8 cellular contexts compared by ENCODE assay signal in the genomic region with DNA sequence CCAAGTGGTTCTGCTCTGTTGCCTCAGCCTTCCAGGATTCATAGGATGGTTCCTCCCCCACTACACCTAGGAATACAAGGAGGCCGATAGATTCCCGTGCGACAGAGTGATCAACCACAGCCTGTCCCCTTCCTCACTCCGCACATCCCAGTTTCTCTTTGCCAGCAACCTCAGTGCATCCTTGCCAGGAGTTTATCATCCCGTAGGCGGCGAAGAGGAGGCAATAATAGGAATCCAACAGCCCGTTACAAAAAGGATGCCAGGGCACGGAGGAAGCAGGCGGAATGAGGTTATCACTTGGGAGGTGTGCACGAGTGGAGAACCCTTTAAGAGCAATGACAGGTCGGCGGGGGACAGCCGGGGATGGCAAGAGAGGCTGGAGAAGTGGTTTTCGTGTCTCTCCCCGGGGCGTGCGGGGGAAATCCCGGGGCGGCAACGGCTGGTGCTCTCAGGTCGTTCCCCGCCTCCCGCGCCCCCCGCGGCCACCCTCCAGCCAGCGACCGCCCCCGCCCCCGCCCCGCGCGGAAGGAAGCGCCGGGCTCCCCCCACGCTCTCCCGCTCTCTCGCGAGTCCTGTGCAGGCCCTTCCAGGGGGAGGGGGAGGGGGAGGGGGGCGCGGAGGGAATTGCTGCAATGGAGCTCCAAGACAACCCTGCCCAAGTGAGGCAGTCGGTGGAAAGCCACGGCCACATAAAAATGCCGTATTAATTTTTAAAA. TPM values are rescaled to one million over a fixed set of nuclear protein-coding genes. Genes with fewer than 3 reads are reported as not detected.
DNase-seq lines count a peak whose midpoint lies in the region; ATAC-seq and TF ChIP-seq lines count a peak whose summit lies in the region.

No MANE protein-coding gene starts in this region.

- H3K36me3 Mint-ChIP-seq in activated CD4-positive, alpha-beta T cell treated with anti-CD3 and anti-CD28 coated beads, Interleukin-2, amount 10 ng/mL, durations not matched to agents 7 days and 5 days (ENCODE audit: low read depth) = peaks cover 12% of the 10 kb centered on the region
- peaks cover 23% of the 10 kb centered on the region for H3K36me3 Mint-ChIP-seq in dendritic cell treated with granulocyte-macrophage colony-stimulating factor and Interleukin-4, amounts not matched to agents 40 ng/mL and 50 ng/mL, for 4 days (ENCODE audit: low read depth)

- no peak for TF ChIP-seq CTCF in right lobe of liver (IDR thresholded peaks at IDR 0.05)

- POLR2A ChIA-PET in activated CD4-positive, alpha-beta T cell treated with anti-CD3 and anti-CD28 coated beads, Interleukin-2, amount 10 ng/mL, durations not matched to agents 7 days and 5 days (lab: Charles Lee) = no interaction called here

- no peaks in the 10 kb centered on the region for H3K4me1 ChIP-seq in right lobe of liver

- intact Hi-C loops in dendritic cell treated with granulocyte-macrophage colony-stimulating factor and Interleukin-4, amounts not matched to agents 40 ng/mL and 50 ng/mL, for 4 days (cut with micrococcal nuclease) = loop anchor here (5.0 to 10.0 kb wide), 6 partner anchors 68 to 1781 kb away; partner anchors contain the start of genes BANK1 and TRMT10A
- intact Hi-C loops in right lobe of liver (cut with DNase I) = no loop called here

- no peaks in the 10 kb centered on the region for H3K9me3 Mint-ChIP-seq in activated CD4-positive, alpha-beta T cell treated with anti-CD3 and anti-CD28 coated beads, Interleukin-2, amount 10 ng/mL, durations not matched to agents 7 days and 5 days
- no peaks in the 10 kb centered on the region for H3K9me3 Mint-ChIP-seq in dendritic cell treated with granulocyte-macrophage colony-stimulating factor and Interleukin-4, amounts not matched to agents 40 ng/mL and 50 ng/mL, for 4 days

- peak overlapping the region; percentile 81 to 89 (median 82) for H3K27ac ChIP-seq in right lobe of liver

- no peaks in the 10 kb centered on the region for H3K27me3 ChIP-seq in right lobe of liver

- peak overlapping the region; percentile 81 for H3K27ac Mint-ChIP-seq in activated CD4-positive, alpha-beta T cell treated with anti-CD3 and anti-CD28 coated beads, Interleukin-2, amount 10 ng/mL, durations not matched to agents 7 days and 5 days
- H3K27ac Mint-ChIP-seq in dendritic cell treated with granulocyte-macrophage colony-stimulating factor and Interleukin-4, amounts not matched to agents 40 ng/mL and 50 ng/mL, for 4 days = peak overlapping the region; percentile 94

- peak; percentile 47 for DNase-seq in SKM-1 treated with dmso at 0.1 percent for 144 hours (lab: John Stamatoyannopoulos, UW; ENCODE audit: unreplicated experiment)
- no peak for DNase-seq in SKM-1 (lab: John Stamatoyannopoulos, UW; ENCODE audit: unreplicated experiment)
- peak; percentile 78 for DNase-seq in NCI-H2029 treated with DMSO at 0.1 percent for 48 hours (lab: John Stamatoyannopoulos, UW)
- peak; percentile 52 for DNase-seq in activated CD4-positive, alpha-beta T cell treated with anti-CD3 and anti-CD28 coated beads, Interleukin-2, amount 10 ng/mL, durations not matched to agents 7 days and 5 days
- DNase-seq in right lobe of liver = peak; percentile 54 to 69 (median 60)
- DNase-seq in stimulated activated CD4-positive, alpha-beta T cell treated with anti-CD3 and anti-CD28 coated beads, Interleukin-4, amount 100 ng/mL, for 4 hours = peak; percentile 38 to 43

- no peak for TF ChIP-seq POLR2A in right lobe of liver (IDR thresholded peaks at IDR 0.05)

- no peak for ATAC-seq in right lobe of liver
- no peak for ATAC-seq in HG02623 (IDR thresholded peaks at IDR 0.05; ENCODE audit: unreplicated experiment)

- peaks cover 46% of the 10 kb centered on the region for H3K27me3 Mint-ChIP-seq in activated CD4-positive, alpha-beta T cell treated with anti-CD3 and anti-CD28 coated beads, Interleukin-2, amount 10 ng/mL, durations not matched to agents 7 days and 5 days
- H3K27me3 Mint-ChIP-seq in dendritic cell treated with granulocyte-macrophage colony-stimulating factor and Interleukin-4, amounts not matched to agents 40 ng/mL and 50 ng/mL, for 4 days = peaks cover 8% of the 10 kb centered on the region

- CTCF ChIA-PET in activated CD4-positive, alpha-beta T cell treated with anti-CD3 and anti-CD28 coated beads, Interleukin-2, amount 10 ng/mL, durations not matched to agents 7 days and 5 days (lab: Charles Lee) = no interaction called here

- peak overlapping the region; percentile 97 for H3K4me3 Mint-ChIP-seq in activated CD4-positive, alpha-beta T cell treated with anti-CD3 and anti-CD28 coated beads, Interleukin-2, amount 10 ng/mL, durations not matched to agents 7 days and 5 days
- H3K4me3 Mint-ChIP-seq in dendritic cell treated with granulocyte-macrophage colony-stimulating factor and Interleukin-4, amounts not matched to agents 40 ng/mL and 50 ng/mL, for 4 days = peak overlapping the region; percentile 86

- H3K36me3 ChIP-seq in right lobe of liver = no peaks in the 10 kb centered on the region

- H3K9me3 ChIP-seq in right lobe of liver = no peaks in the 10 kb centered on the region

- WGBS in right lobe of liver (ENCODE audit: insufficient coverage, low coverage, low lambda C conversion rate, missing lambda C conversion rate) = 4% methylated on average over 18 of the region's 45 CpGs

- peaks cover 41% of the 10 kb centered on the region for H3K4me1 Mint-ChIP-seq in activated CD4-positive, alpha-beta T cell treated with anti-CD3 and anti-CD28 coated beads, Interleukin-2, amount 10 ng/mL, durations not matched to agents 7 days and 5 days
- H3K4me1 Mint-ChIP-seq in dendritic cell treated with granulocyte-macrophage colony-stimulating factor and Interleukin-4, amounts not matched to agents 40 ng/mL and 50 ng/mL, for 4 days (ENCODE audit: low read depth) = peaks cover 48% of the 10 kb centered on the region

- H3K4me3 ChIP-seq in right lobe of liver = peak overlapping the region; percentile 70 to 87 (median 86)

RNA-seq across cellular contexts. Expression of gene PPP3CA, which starts 1.6 kb away (rescaled TPM):
- total RNA-seq in activated CD4-positive, alpha-beta T cell treated with anti-CD3 and anti-CD28 coated beads, Interleukin-2, amount 10 ng/mL, durations not matched to agents 7 days and 5 days = 10 to 100 TPM; 24.6 to 25.9 TPM
- 10 to 100 TPM; 12.1 to 14.5 (median 13.1) TPM for total RNA-seq in right lobe of liver
